ENCODE assay signal across 21 cellular contexts in genomic region chr10:91536101-91536500, GRCh38.
DNase-seq lines count a peak whose midpoint lies in the region; ATAC-seq and TF ChIP-seq lines count a peak whose summit lies in the region.
"Had no signal": no experiment of that assay in that cellular context is flagged by ENCODE, and none has a peak within 500 bp of the region (broad histone marks: within the 10 kb centered on the region; RNA-seq: fewer than 3 reads in every experiment).

No MANE protein-coding gene starts in this region.

- H3K9me3 ChIP-seq in adrenal gland (replicated peaks in 1 of 3), result no peaks in the 10 kb centered on the region
- H3K9me3 ChIP-seq: breast epithelium had no signal

- 61 to 77% (median 70%) methylated on average over 3 of the region's 3 CpGs for WGBS in adrenal gland, 4 donors

- H3K4me3 ChIP-seq in adrenal gland, result no peak overlapping the region
- H3K4me3 ChIP-seq: BLaER1 treated with 17β-estradiol and CSF1 and Interleukin-3, amounts not matched to agents 10 nM and 100 nM; breast epithelium; smooth muscle cell had no signal

- no peak for TF ChIP-seq POLR2A in adrenal gland (IDR thresholded peaks at IDR 0.05)

- no peaks in the 10 kb centered on the region for H3K4me1 ChIP-seq in adrenal gland (replicated peaks in 1 of 2)
- H3K4me1 ChIP-seq: breast epithelium had no signal

- intact Hi-C loops in adrenal gland (cut with DNase I) (no loop called here), left cardiac atrium (cut with DNase I) (no loop called here), sciatic nerve (cut with DNase I) (no loop called here)

- no peak for TF ChIP-seq CTCF in adrenal gland (IDR thresholded peaks at IDR 0.05)

- no peaks in the 10 kb centered on the region for H3K27me3 ChIP-seq in adrenal gland
- H3K27me3 ChIP-seq: BLaER1 treated with 17β-estradiol and CSF1 and Interleukin-3, amounts not matched to agents 10 nM and 100 nM; breast epithelium had no signal

- ATAC-seq in left cardiac atrium (peak; percentile 48 to 96), sciatic nerve (peak; percentile 95), GM21367 (IDR thresholded peaks at IDR 0.05; ENCODE audit: unreplicated experiment) (no peak), HG03565 (IDR thresholded peaks at IDR 0.05; ENCODE audit: unreplicated experiment) (no peak)
- ATAC-seq: foreskin keratinocyte; stimulated activated naive B cell treated with anti-CD40 and anti-IgM and Interleukin-4, amounts not matched to agents 10 μg/mL and 1 μg/mL and 100 μg/mL, for 72 hours had no signal

- peak; percentile 38 for DNase-seq in DMS 273 treated with DMSO at 0.1 percent for 48 hours (lab: John Stamatoyannopoulos, UW)
- peak in 5 of 7 donors; percentile 13 to 59 (median 38) for DNase-seq in adrenal gland
- DNase-seq in left cardiac atrium, result peak; percentile 34
- DNase-seq in sciatic nerve (ENCODE audit: low spot score), result no peak
- no peak for DNase-seq in hippocampal formation (lab: John Stamatoyannopoulos, UW)
- no peak for DNase-seq in pons (ENCODE audit: low spot score)
- DNase-seq: activated CD4-positive, alpha-beta T cell treated with anti-CD3 and anti-CD28 coated beads, Interleukin-2, amount 10 ng/mL, durations not matched to agents 24 days and 14 days; activated T-cell treated with anti-CD3 and anti-CD28 coated beads for 4 hours; DMS53; effector CD4-positive, alpha-beta T cell; foreskin keratinocyte; KG1; midbrain; NCI-H1417 treated with DMSO at 0.1 percent for 48 hours; NCI-H345; stimulated activated naive B cell treated with anti-CD40 and anti-IgM and Interleukin-4, amounts not matched to agents 10 μg/mL and 1 μg/mL and 100 μg/mL, for 72 hours had no signal

- H3K36me3 ChIP-seq in adrenal gland (replicated peaks in 1 of 2), result no peaks in the 10 kb centered on the region
- H3K36me3 ChIP-seq: BLaER1 treated with 17β-estradiol and CSF1 and Interleukin-3, amounts not matched to agents 10 nM and 100 nM; breast epithelium had no signal

- H3K27ac ChIP-seq in adrenal gland, result peak overlapping the region in 1 of 5 donors; percentile 44
- H3K27ac ChIP-seq: BLaER1 treated with 17β-estradiol and CSF1 and Interleukin-3, amounts not matched to agents 10 nM and 100 nM; breast epithelium; foreskin keratinocyte had no signal

Comparison
In these comparisons a context has a peak if more than half of its experiments do, and no peak if none do; other contexts are left out.
1. DNase-seq: peak in DMS 273 treated with DMSO at 0.1 percent for 48 hours (single experiment), adrenal gland (5 of 7) and left cardiac atrium (single experiment); none in sciatic nerve (single experiment), hippocampal formation (0 of 2) and pons (single experiment).
2. ATAC-seq: peak in left cardiac atrium (2 of 2) and sciatic nerve (single experiment); none in GM21367 (single experiment) and HG03565 (single experiment).